8 cellular contexts compared by ENCODE assay signal in the genomic region with DNA sequence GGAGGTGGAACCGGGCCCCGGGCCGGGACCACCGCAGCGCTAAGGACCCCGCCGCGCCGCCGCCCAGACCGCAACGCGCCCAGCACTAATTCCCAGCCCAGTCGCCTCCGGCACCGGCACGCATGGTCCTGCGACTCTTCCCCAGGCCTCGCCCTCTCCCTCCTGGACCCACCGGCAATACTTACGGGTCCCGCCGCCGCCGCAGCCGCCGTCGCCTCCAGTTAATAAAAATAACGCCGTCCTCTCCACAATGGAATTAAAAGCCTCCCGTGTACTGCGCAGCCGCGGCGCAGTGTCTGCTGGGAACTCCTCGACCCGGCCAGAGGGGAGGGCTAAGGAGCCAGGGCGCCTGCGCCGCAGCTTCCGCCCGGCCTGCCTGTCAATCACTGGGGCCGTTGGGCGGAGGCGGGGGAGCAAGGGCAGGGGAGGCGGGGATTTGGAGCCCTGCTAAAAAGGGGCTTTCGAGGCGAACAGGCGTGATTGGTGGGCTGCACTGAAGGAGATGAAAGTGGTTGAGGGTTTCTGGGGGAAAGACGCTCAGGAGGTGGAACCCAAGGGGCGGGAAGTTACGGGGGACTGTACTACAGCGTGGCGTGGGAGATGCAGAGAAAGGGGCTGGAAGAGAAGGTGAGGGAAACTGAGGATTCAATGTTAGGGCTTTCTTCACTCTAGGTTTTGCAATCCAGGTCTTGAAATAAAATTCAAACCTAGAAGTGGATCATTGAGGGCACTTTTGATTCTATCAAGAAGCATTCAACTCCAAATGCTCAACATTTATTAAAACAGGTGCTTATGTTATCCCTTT. TPM values are rescaled to one million over a fixed set of nuclear protein-coding genes. Genes with fewer than 3 reads are reported as not detected.
A peak's percentile ranks its signal among the peaks of the same experiment; 100 is the strongest.
DNase-seq lines count a peak whose midpoint lies in the region; ATAC-seq and TF ChIP-seq lines count a peak whose summit lies in the region.

A gene with protein sequence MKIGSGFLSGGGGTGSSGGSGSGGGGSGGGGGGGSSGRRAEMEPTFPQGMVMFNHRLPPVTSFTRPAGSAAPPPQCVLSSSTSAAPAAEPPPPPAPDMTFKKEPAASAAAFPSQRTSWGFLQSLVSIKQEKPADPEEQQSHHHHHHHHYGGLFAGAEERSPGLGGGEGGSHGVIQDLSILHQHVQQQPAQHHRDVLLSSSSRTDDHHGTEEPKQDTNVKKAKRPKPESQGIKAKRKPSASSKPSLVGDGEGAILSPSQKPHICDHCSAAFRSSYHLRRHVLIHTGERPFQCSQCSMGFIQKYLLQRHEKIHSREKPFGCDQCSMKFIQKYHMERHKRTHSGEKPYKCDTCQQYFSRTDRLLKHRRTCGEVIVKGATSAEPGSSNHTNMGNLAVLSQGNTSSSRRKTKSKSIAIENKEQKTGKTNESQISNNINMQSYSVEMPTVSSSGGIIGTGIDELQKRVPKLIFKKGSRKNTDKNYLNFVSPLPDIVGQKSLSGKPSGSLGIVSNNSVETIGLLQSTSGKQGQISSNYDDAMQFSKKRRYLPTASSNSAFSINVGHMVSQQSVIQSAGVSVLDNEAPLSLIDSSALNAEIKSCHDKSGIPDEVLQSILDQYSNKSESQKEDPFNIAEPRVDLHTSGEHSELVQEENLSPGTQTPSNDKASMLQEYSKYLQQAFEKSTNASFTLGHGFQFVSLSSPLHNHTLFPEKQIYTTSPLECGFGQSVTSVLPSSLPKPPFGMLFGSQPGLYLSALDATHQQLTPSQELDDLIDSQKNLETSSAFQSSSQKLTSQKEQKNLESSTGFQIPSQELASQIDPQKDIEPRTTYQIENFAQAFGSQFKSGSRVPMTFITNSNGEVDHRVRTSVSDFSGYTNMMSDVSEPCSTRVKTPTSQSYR (minus strand): TSS at position 276 of the 805 bp plus-strand sequence. CDS start 331 bp downstream, outside the sequence.

- H3K9ac ChIP-seq in DND-41 (ENCODE audit: low read depth, low read length) = peak within 1 kb of the TSS; percentile 89
- no peak within 1 kb of the TSS for H3K9ac ChIP-seq in muscle layer of colon (ENCODE audit: low read length)

- no peaks in the 10 kb centered on the region for H3K9me3 ChIP-seq in DND-41 (ENCODE audit: insufficient read depth, low read length, severe bottlenecking)
- H3K9me3 ChIP-seq in KOPT-K1 (ENCODE audit: insufficient read depth, low read length, poor library complexity, severe bottlenecking) = no peaks in the 10 kb centered on the region
- H3K9me3 ChIP-seq in Peyer's patch = no peaks in the 10 kb centered on the region
- H3K9me3 ChIP-seq in muscle layer of colon (ENCODE audit: low read length) = no peaks in the 10 kb centered on the region

- H3K27me3 ChIP-seq in DND-41 (ENCODE audit: insufficient read depth, low read length, poor library complexity) = peaks cover 3% of the 10 kb centered on the region
- H3K27me3 ChIP-seq in Peyer's patch = no peaks in the 10 kb centered on the region
- H3K27me3 ChIP-seq in muscle layer of colon (ENCODE audit: control insufficient read depth in 1 of 2, insufficient read depth in 2 of 2, low read length in 2 of 2) = no peaks in the 10 kb centered on the region

- H3K4me3 Mint-ChIP-seq in activated T-cell treated with anti-CD3 and anti-CD28 coated beads, Interleukin-2, amount 50 U/mL, for 4 hours = peak within 1 kb of the TSS; percentile 95

- H3K4me1 Mint-ChIP-seq in activated T-cell treated with anti-CD3 and anti-CD28 coated beads, Interleukin-2, amount 50 U/mL, for 4 hours (ENCODE audit: low read depth) = peaks cover 55% of the 10 kb centered on the region

- peak; percentile 94 for ATAC-seq in DND-41 (ENCODE audit: insufficient read depth, low read depth)
- ATAC-seq in GM21825 (IDR thresholded peaks at IDR 0.05; ENCODE audit: unreplicated experiment) = peak; percentile 94
- peak; percentile 97 to 98 for ATAC-seq in activated T-cell treated with anti-CD3 and anti-CD28 coated beads, Interleukin-2, amount 50 U/mL, for 4 hours
- ATAC-seq in esophagus mucosa = peak; percentile 99

- H3K27me3 Mint-ChIP-seq in activated T-cell treated with anti-CD3 and anti-CD28 coated beads, Interleukin-2, amount 50 U/mL, for 4 hours (ENCODE audit: low read depth) = no peaks in the 10 kb centered on the region

- H3K4me1 ChIP-seq in DND-41 (ENCODE audit: insufficient read depth, low read length) = peaks cover 48% of the 10 kb centered on the region
- H3K4me1 ChIP-seq in Peyer's patch = peaks cover 3 to 41% (median 4%) of the 10 kb centered on the region in 4 donors
- H3K4me1 ChIP-seq in muscle layer of colon (ENCODE audit: insufficient read depth, low read length) = peaks cover 40% of the 10 kb centered on the region

- H3K9me3 Mint-ChIP-seq in activated T-cell treated with anti-CD3 and anti-CD28 coated beads, Interleukin-2, amount 50 U/mL, for 4 hours = peaks cover 4% of the 10 kb centered on the region

- TF ChIP-seq CTCF in DND-41 (IDR thresholded peaks at IDR 0.05; ENCODE audit: borderline replicate concordance, extremely low read depth, low read length, poor library complexity, severe bottlenecking) = no peak
- peak in 1 of 6 experiments; percentile 3 for TF ChIP-seq CTCF in Peyer's patch (IDR thresholded peaks at IDR 0.05)

- H3K27ac ChIP-seq in DND-41 (ENCODE audit: low read length) (peak within 1 kb of the TSS; percentile 81), KOPT-K1 (ENCODE audit: low read depth, low read length, poor library complexity, severe bottlenecking) (peak within 1 kb of the TSS; percentile 83), Peyer's patch (peak within 1 kb of the TSS; percentile 87 to 90 (median 88)), muscle layer of colon (ENCODE audit: low read depth, low read length) (peak within 1 kb of the TSS; percentile 82)

- DNase-seq in DND-41 (peak; percentile 99), Peyer's patch (peak; percentile 92 to 97 (median 94))
- peak; percentile 90 for DNase-seq in activated T-cell treated with anti-CD3 and anti-CD28 coated beads, Interleukin-2, amount 50 U/mL, for 4 hours
- peak; percentile 88 to 92 for DNase-seq in stimulated activated CD8-positive, alpha-beta memory T cell treated with anti-CD3 and anti-CD28 coated beads, Interleukin-7, amount 100 ng/mL, for 1 hour (ENCODE audit: low read depth in 2 of 2)

- H4K20me1 ChIP-seq in DND-41 (ENCODE audit: insufficient read depth, low read length) = peaks cover 26% of the 10 kb centered on the region

- peak within 1 kb of the TSS; percentile 81 for H3K4me2 ChIP-seq in DND-41 (ENCODE audit: insufficient read depth, low read length)

- H3K36me3 Mint-ChIP-seq in activated T-cell treated with anti-CD3 and anti-CD28 coated beads, Interleukin-2, amount 50 U/mL, for 4 hours (ENCODE audit: insufficient read depth) = peaks cover 35% of the 10 kb centered on the region

- H3K36me3 ChIP-seq in DND-41 (ENCODE audit: insufficient read depth, low read length) = peaks cover 33% of the 10 kb centered on the region
- H3K36me3 ChIP-seq in KOPT-K1 (ENCODE audit: insufficient read depth, low read length) = peaks cover 40% of the 10 kb centered on the region
- H3K36me3 ChIP-seq in Peyer's patch = no peaks in the 10 kb centered on the region
- no peaks in the 10 kb centered on the region for H3K36me3 ChIP-seq in muscle layer of colon (ENCODE audit: insufficient read depth, low read length)

- peak within 1 kb of the TSS; percentile 80 for H2AFZ ChIP-seq in DND-41 (ENCODE audit: low read depth, low read length)

- peak within 1 kb of the TSS; percentile 92 to 93; a peak in 3 of 4 replicates for H3K4me3 ChIP-seq in DND-41 (ENCODE audit: low read depth in 1 of 2, low read length in 2 of 2)
- peak within 1 kb of the TSS; percentile 89 to 98 (median 96) for H3K4me3 ChIP-seq in Peyer's patch
- peak within 1 kb of the TSS; percentile 78 to 93 for H3K4me3 ChIP-seq in muscle layer of colon (ENCODE audit: low read depth in 1 of 2, low read length in 2 of 2)

- peaks cover 46% of the 10 kb centered on the region for H3K79me2 ChIP-seq in DND-41 (ENCODE audit: insufficient read depth, low read length)

- peak; percentile 27 to 71 for TF ChIP-seq POLR2A in Peyer's patch (IDR thresholded peaks at IDR 0.05)

RNA-seq across cellular contexts. Expression of the gene that starts here (rescaled TPM):
- 10 to 100 TPM in 1 of 4 donors, 1 to 10 TPM in 3; 6.3 to 12.2 (median 8.7) TPM for total RNA-seq in Peyer's patch
- 10 to 100 TPM; 14.2 to 19.5 (median 19.3) TPM for total RNA-seq in activated T-cell treated with anti-CD3 and anti-CD28 coated beads, Interleukin-2, amount 50 U/mL, for 4 hours
- total RNA-seq in esophagus mucosa = 3.6 TPM

Comparison
In these comparisons a context has a peak if more than half of its experiments do, and no peak if none do; other contexts are left out.
1. Peak in every context shown above with its lines: DNase-seq, ATAC-seq, H3K4me3 ChIP-seq and H3K27ac ChIP-seq.